ENCODE assay signal across 8 cellular contexts in genomic region chr22:36486619-36487384, GRCh38. TPM values are rescaled to one million over a fixed set of nuclear protein-coding genes. Genes with fewer than 3 reads are reported as not detected.
DNase-seq lines count a peak whose midpoint lies in the region; ATAC-seq and TF ChIP-seq lines count a peak whose summit lies in the region.

No MANE protein-coding gene starts in this region.

- H3K27me3 ChIP-seq in AG04450 (ENCODE audit: control insufficient read depth, insufficient read depth, low read length): no peaks in the 10 kb centered on the region
- H3K27me3 ChIP-seq in H7 (ENCODE audit: control insufficient read depth, insufficient read depth, low read length): peaks cover 2% of the 10 kb centered on the region; the same call in 1 of the 2 replicates
- H3K27me3 ChIP-seq in trophoblast cell (ENCODE audit: insufficient read depth, low read length): no peaks in the 10 kb centered on the region

- no peak overlapping the region for H4K91ac ChIP-seq in trophoblast cell (ENCODE audit: low read depth, low read length)

- H4K12ac ChIP-seq in trophoblast cell (ENCODE audit: low read depth, low read length): no peak overlapping the region

- no peak overlapping the region for H3K4me2 ChIP-seq in trophoblast cell (ENCODE audit: low read length)

- H3K36me3 ChIP-seq in H7 (replicated peaks; ENCODE audit: control insufficient read depth, insufficient read depth, low read length) (peaks cover 6% of the 10 kb centered on the region), trophoblast cell (ENCODE audit: control insufficient read depth in 1 of 2, insufficient read depth in 2 of 2, low read length in 2 of 2) (peaks cover 5 to 16% of the 10 kb centered on the region in 2 experiments)

- H3K4me1 ChIP-seq in trophoblast cell (ENCODE audit: control insufficient read depth in 1 of 2, insufficient read depth in 2 of 2, low read length in 2 of 2): peaks cover 7 to 8% of the 10 kb centered on the region in 2 experiments

- H3K27ac ChIP-seq in AG04450 (ENCODE audit: low read depth, low read length) (no peak overlapping the region), trophoblast cell (ENCODE audit: low read depth, low read length) (no peak overlapping the region)

- H2BK12ac ChIP-seq in trophoblast cell (ENCODE audit: low read length): peak overlapping the region; percentile 75

- no peak overlapping the region for H2BK5ac ChIP-seq in trophoblast cell (ENCODE audit: low read depth, low read length, poor library complexity)

- CTCF ChIA-PET in AG04450 (lab: Charles Lee): interaction anchor here (0.5 to 2.5 kb wide), 56 partner anchors 10 to 646 kb away, joined by 3 to 30 read pairs (median 4); partner anchors contain the start of genes APOL2, APOL4 and FOXRED2

- H2AFZ ChIP-seq in trophoblast cell (ENCODE audit: insufficient read depth, low read length, poor library complexity): no peak overlapping the region

- TF ChIP-seq CTCF in AG04450 (IDR thresholded peaks at IDR 0.05; ENCODE audit: low read depth, low read length): peak; percentile 80

- H3K9ac ChIP-seq in trophoblast cell (ENCODE audit: low read length): no peak overlapping the region

- no peak for DNase-seq in AG04450 (ENCODE audit: low read depth, low spot score)
- peak; percentile 80 for DNase-seq in H7
- peak; percentile 51 for DNase-seq in activated CD4-positive, alpha-beta T cell treated with anti-CD3 and anti-CD28 coated beads for 1 hour
- DNase-seq in dermis microvascular lymphatic vessel endothelial cell (ENCODE audit: low read depth in 2 of 2): peak; percentile 26 to 60
- peak; percentile 61 to 83 for DNase-seq in trophoblast cell
- no peak for DNase-seq in middle frontal gyrus (ENCODE audit: extremely low spot score, low spot score)
- DNase-seq in NCI-H1092 (lab: John Stamatoyannopoulos, UW): no peak

- no peak overlapping the region for H3K18ac ChIP-seq in trophoblast cell (ENCODE audit: low read length)

- WGBS in trophoblast cell (ENCODE audit: extremely low coverage, insufficient coverage, insufficient read length): no CpG with 5 or more reads among the region's 13 CpGs

- H3K9me3 ChIP-seq in AG04450 (ENCODE audit: control insufficient read depth, insufficient read depth, low read length): peaks cover 7% of the 10 kb centered on the region
- H3K9me3 ChIP-seq in trophoblast cell (ENCODE audit: insufficient read depth, low read depth, low read length): peaks cover 8% of the 10 kb centered on the region

- no peak for ATAC-seq in HG02870 (IDR thresholded peaks at IDR 0.05; ENCODE audit: unreplicated experiment)

- H2BK120ac ChIP-seq in trophoblast cell (ENCODE audit: insufficient read depth, low read length, poor library complexity): no peak overlapping the region

- no peak overlapping the region for H4K8ac ChIP-seq in trophoblast cell (ENCODE audit: low read depth, low read length)

- POLR2A ChIA-PET in AG04450 (lab: Yijun Ruan, JAX): interaction anchor here (0.5 to 0.6 kb wide), 3 partner anchors 22 to 1302 kb away, joined by 6 to 9 read pairs (median 7); no protein-coding TSS in a partner anchor

- H3K79me2 ChIP-seq in trophoblast cell (ENCODE audit: control insufficient read depth, insufficient read depth, low read length, poor library complexity): no peaks in the 10 kb centered on the region

- no peak overlapping the region for H3K4ac ChIP-seq in trophoblast cell (ENCODE audit: low read depth, low read length)

- peaks cover 8% of the 10 kb centered on the region for H3K79me1 ChIP-seq in trophoblast cell (ENCODE audit: low read length)

- no peak overlapping the region for H3K14ac ChIP-seq in trophoblast cell (ENCODE audit: low read length)

- H2AK5ac ChIP-seq in trophoblast cell (ENCODE audit: low read length): no peak overlapping the region

- H3K23ac ChIP-seq in trophoblast cell (ENCODE audit: low read length): no peak overlapping the region

- H3K4me3 ChIP-seq in AG04450 (ENCODE audit: low read depth, low read length) (no peak overlapping the region), H7 (ENCODE audit: insufficient read depth, low read depth, low read length) (no peak overlapping the region), trophoblast cell (ENCODE audit: low read depth, low read length) (no peak overlapping the region)

RNA-seq across cellular contexts. Expression of gene TXN2, which starts 5.4 kb away (rescaled TPM):
- 157 and 168 TPM in 2 replicates for polyA plus RNA-seq in AG04450 (2011; rRNA removed)
- 88.0 and 98.3 TPM in 2 replicates for polyA minus RNA-seq in AG04450 (2011; rRNA and poly(A)+ RNA removed)
- 22.4 and 29.8 TPM in 2 replicates for total RNA-seq in H7 (2014; rRNA removed; shearing (Covaris generic))
- total RNA-seq in dermis microvascular lymphatic vessel endothelial cell: 15.1 and 27.6 TPM in 2 replicates
- polyA plus RNA-seq in trophoblast cell (2013): 47.7 and 47.8 TPM in 2 replicates

RNA-seq across cellular contexts. Expression of gene FOXRED2, which starts 20.0 kb away (rescaled TPM):
- 2.4 and 3.3 TPM in 2 replicates for polyA plus RNA-seq in AG04450 (2011; rRNA removed)
- polyA minus RNA-seq in AG04450 (2011; rRNA and poly(A)+ RNA removed): 3.7 and 5.1 TPM in 2 replicates
- 12.5 and 18.3 TPM in 2 replicates for total RNA-seq in H7 (2014; rRNA removed; shearing (Covaris generic))
- total RNA-seq in dermis microvascular lymphatic vessel endothelial cell: 4.0 and 6.8 TPM in 2 replicates
- 5.0 and 5.1 TPM in 2 replicates for polyA plus RNA-seq in trophoblast cell (2013)

RNA-seq across cellular contexts. Expression of gene EIF3D, which starts 42.2 kb away (rescaled TPM):
- polyA plus RNA-seq in AG04450 (2011; rRNA removed): 349 and 388 TPM in 2 replicates
- polyA minus RNA-seq in AG04450 (2011; rRNA and poly(A)+ RNA removed): 373 and 468 TPM in 2 replicates
- total RNA-seq in H7 (2014; rRNA removed; shearing (Covaris generic)): 414 and 429 TPM in 2 replicates
- total RNA-seq in dermis microvascular lymphatic vessel endothelial cell: 358 and 490 TPM in 2 replicates
- 134 and 140 TPM in 2 replicates for polyA plus RNA-seq in trophoblast cell (2013)

Comparison
In these comparisons a context has a peak if more than half of its experiments do, and no peak if none do; other contexts are left out.
1. DNase-seq: peak in H7 (single experiment), activated CD4-positive, alpha-beta T cell treated with anti-CD3 and anti-CD28 coated beads for 1 hour (single experiment), dermis microvascular lymphatic vessel endothelial cell (2 of 2) and trophoblast cell (2 of 2); none in AG04450 (single experiment), middle frontal gyrus (single experiment) and NCI-H1092 (single experiment).